Comparison of ENCODE assay signal across 8 cellular contexts in genomic region chr11:65121447-65121864, GRCh38. TPM values are rescaled to one million over a fixed set of nuclear protein-coding genes. Genes with fewer than 3 reads are reported as not detected.
DNase-seq lines count a peak whose midpoint lies in the region; ATAC-seq lines count a peak whose summit lies in the region.

No MANE protein-coding gene starts in this region.

- no peaks in the 10 kb centered on the region for H3K27me3 ChIP-seq in stomach smooth muscle (ENCODE audit: control insufficient read depth in 1 of 2, insufficient read depth in 2 of 2, low read length in 2 of 2)

- H3K27ac ChIP-seq in adipose tissue (ENCODE audit: low read depth, low read length) (peak overlapping the region; percentile 68), stomach smooth muscle (ENCODE audit: low read length) (peak overlapping the region; percentile 92)

- 0 to 1% (median 1%) methylated on average over 22 of the region's 22 CpGs for WGBS in adipose tissue, 3 donors

- H3K9ac ChIP-seq in stomach smooth muscle (ENCODE audit: low read length in 2 of 2), result peak overlapping the region; percentile 97 to 99

- peak; percentile 37 for DNase-seq in stimulated activated CD4-positive, alpha-beta T cell treated with anti-CD3 and anti-CD28 coated beads, Interleukin-4, amount 100 ng/mL, for 1 hour
- DNase-seq in stimulated activated CD4-positive, alpha-beta T cell treated with anti-CD3 and anti-CD28 coated beads, Interleukin-4, amount 100 ng/mL, for 24 hours, result no peak
- DNase-seq in kidney tubule cell (ENCODE audit: low spot score), result peak; percentile 46
- DNase-seq in activated gamma-delta T cell treated with Interleukin-2 at 50 U/mL for 16 hours, result no peak
- no peak for DNase-seq in NCI-H748 (lab: John Stamatoyannopoulos, UW; ENCODE audit: unreplicated experiment)

- peak overlapping the region; percentile 98 to 99 for H3K4me3 ChIP-seq in stomach smooth muscle (ENCODE audit: low read length in 2 of 2)

- ATAC-seq in HG03354 (IDR thresholded peaks at IDR 0.05; ENCODE audit: poor library complexity, severe bottlenecking, unreplicated experiment), result no peak

- peaks cover 28 to 31% of the 10 kb centered on the region in 2 donors for H3K36me3 ChIP-seq in stomach smooth muscle (ENCODE audit: control insufficient read depth in 2 of 2, insufficient read depth in 2 of 2, low read length in 2 of 2)

- H3K9me3 ChIP-seq in stomach smooth muscle (ENCODE audit: control insufficient read depth in 2 of 2, low read length in 2 of 2), result no peaks in the 10 kb centered on the region

- H3K4me1 ChIP-seq in stomach smooth muscle (ENCODE audit: control insufficient read depth, insufficient read depth, low read length), result peaks cover 33% of the 10 kb centered on the region

RNA-seq across cellular contexts. Expression of gene FAU, which starts 0.5 kb away (rescaled TPM):
- polyA plus RNA-seq in adipose tissue, result 1,000 to 10,000 TPM in 1 of 3 donors, 100 to 1,000 TPM in 2; 732 to 1,153 (median 967) TPM

RNA-seq across cellular contexts. Expression of gene MRPL49, which starts 0.7 kb away (rescaled TPM):
- 10 to 100 TPM; 22.3 to 32.5 (median 30.9) TPM for polyA plus RNA-seq in adipose tissue

RNA-seq across cellular contexts. Expression of gene ZNHIT2, which starts 4.0 kb away (rescaled TPM):
- polyA plus RNA-seq in adipose tissue, result 10 to 100 TPM in 2 of 3 donors, 1 to 10 TPM in 1; 5.1 to 15.1 (median 12.3) TPM

RNA-seq across cellular contexts. Expression of gene TM7SF2, which starts 9.8 kb away (rescaled TPM):
- 100 to 1,000 TPM in 1 of 3 donors, 10 to 100 TPM in 2; 25.3 to 151 (median 78.4) TPM for polyA plus RNA-seq in adipose tissue

RNA-seq across cellular contexts. Expression of gene SYVN1, which starts 12.9 kb away (rescaled TPM):
- 10 to 100 TPM; 17.0 to 43.7 (median 31.3) TPM for polyA plus RNA-seq in adipose tissue

Comparison
In these comparisons a context has a peak if more than half of its experiments do, and no peak if none do; other contexts are left out.
1. DNase-seq: peak in stimulated activated CD4-positive, alpha-beta T cell treated with anti-CD3 and anti-CD28 coated beads, Interleukin-4, amount 100 ng/mL, for 1 hour (single experiment) and kidney tubule cell (single experiment); none in stimulated activated CD4-positive, alpha-beta T cell treated with anti-CD3 and anti-CD28 coated beads, Interleukin-4, amount 100 ng/mL, for 24 hours (single experiment), activated gamma-delta T cell treated with Interleukin-2 at 50 U/mL for 16 hours (single experiment) and NCI-H748 (single experiment).